In the genomic region with DNA sequence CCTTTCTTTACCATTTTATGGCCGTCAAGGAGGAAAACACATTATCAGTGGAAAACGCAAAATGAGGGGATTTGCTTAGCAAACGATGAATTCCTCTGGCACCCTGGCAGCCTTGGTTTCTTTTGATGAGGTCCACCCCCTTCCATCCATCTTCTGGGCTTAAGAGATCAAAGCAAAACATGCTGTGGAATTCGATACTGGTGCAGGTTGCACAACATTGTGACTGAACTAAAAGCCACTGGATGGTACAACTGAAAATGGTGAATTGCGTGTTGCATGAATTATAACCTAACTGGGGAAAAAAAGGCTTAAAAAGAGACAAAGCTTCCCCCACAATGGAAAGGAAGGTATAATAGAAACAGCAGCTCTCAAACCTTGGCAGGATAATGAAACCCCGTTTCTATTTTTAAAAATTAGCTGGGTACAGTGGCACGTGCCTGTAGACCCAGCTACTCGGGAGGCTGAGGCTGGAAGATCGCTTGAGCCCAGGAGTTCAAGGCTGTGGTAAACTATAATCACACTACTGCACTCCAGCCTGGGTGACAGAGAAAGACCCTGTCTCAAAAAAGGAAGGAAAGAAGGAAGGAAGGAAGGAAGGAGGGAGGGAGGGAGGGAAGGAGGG, we compare ENCODE assay signal across 22 cellular contexts. TPM values are rescaled to one million over a fixed set of nuclear protein-coding genes. Genes with fewer than 3 reads are reported as not detected.
DNase-seq lines count a peak whose midpoint lies in the region; ATAC-seq, FAIRE-seq and TF ChIP-seq lines count a peak whose summit lies in the region.
"Had no signal": no experiment of that assay in that cellular context is flagged by ENCODE, and none has a peak within 500 bp of the region (broad histone marks: within the 10 kb centered on the region; RNA-seq: fewer than 3 reads in every experiment).

No MANE protein-coding gene starts in this region.

- H3K4me1 ChIP-seq in HepG2 (ENCODE audit: insufficient read depth, low read length) (peaks cover 81% of the 10 kb centered on the region), right lobe of liver (no peaks in the 10 kb centered on the region)

- peak overlapping the region; percentile 62 for H3K9ac ChIP-seq in HepG2 (ENCODE audit: insufficient read depth, low read depth, low read length)

- H3K9me3 Mint-ChIP-seq in type B pancreatic cell: peaks cover 5% of the 10 kb centered on the region
- no peaks in the 10 kb centered on the region for H3K9me3 Mint-ChIP-seq in activated naive CD8-positive, alpha-beta T cell treated with anti-CD3 and anti-CD28 coated beads, Interleukin-2, amount 50 U/mL, for 24 hours
- H3K9me3 Mint-ChIP-seq in activated naive CD4-positive, alpha-beta T cell treated with anti-CD3 and anti-CD28 coated beads, Interleukin-2, amount 10 ng/mL, durations not matched to agents 7 days and 5 days: no peaks in the 10 kb centered on the region
- H3K9me3 Mint-ChIP-seq: activated CD4-positive, alpha-beta T cell treated with anti-CD3 and anti-CD28 coated beads, Interleukin-2, amount 10 ng/mL, durations not matched to agents 24 days and 14 days; neural crest cell had no signal

- H3K4me3 Mint-ChIP-seq in type B pancreatic cell: peak overlapping the region; percentile 69
- H3K4me3 Mint-ChIP-seq in activated naive CD8-positive, alpha-beta T cell treated with anti-CD3 and anti-CD28 coated beads, Interleukin-2, amount 50 U/mL, for 24 hours: no peak overlapping the region
- no peak overlapping the region for H3K4me3 Mint-ChIP-seq in activated naive CD4-positive, alpha-beta T cell treated with anti-CD3 and anti-CD28 coated beads, Interleukin-2, amount 10 ng/mL, durations not matched to agents 7 days and 5 days
- H3K4me3 Mint-ChIP-seq: activated CD4-positive, alpha-beta T cell treated with anti-CD3 and anti-CD28 coated beads, Interleukin-2, amount 10 ng/mL, durations not matched to agents 24 days and 14 days; neural crest cell had no signal

- H3K27ac ChIP-seq in HepG2 (ENCODE audit: extremely low read length, insufficient read depth, low read length): peak overlapping the region; percentile 88
- no peak overlapping the region for H3K27ac ChIP-seq in right lobe of liver
- H3K27ac ChIP-seq: suprapubic skin had no signal

- POLR2A ChIA-PET in HepG2 (lab: Yijun Ruan, JAX): interaction anchor here (0.8 to 2.1 kb wide), 9 partner anchors 8 to 50 kb away, joined by 3 to 12 read pairs (median 3); a partner anchor contains a TSS

- no peak for TF ChIP-seq POLR2A in HepG2 (IDR thresholded peaks at IDR 0.05; ENCODE audit: insufficient read depth in 1 of 2, low read depth in 2 of 2, low read length in 2 of 2)
- TF ChIP-seq POLR2A in right lobe of liver (IDR thresholded peaks at IDR 0.05): no peak

- peaks cover 2% of the 10 kb centered on the region for H3K36me3 Mint-ChIP-seq in type B pancreatic cell
- H3K36me3 Mint-ChIP-seq in activated naive CD8-positive, alpha-beta T cell treated with anti-CD3 and anti-CD28 coated beads, Interleukin-2, amount 50 U/mL, for 24 hours (ENCODE audit: low read depth): no peaks in the 10 kb centered on the region
- H3K36me3 Mint-ChIP-seq in activated naive CD4-positive, alpha-beta T cell treated with anti-CD3 and anti-CD28 coated beads, Interleukin-2, amount 10 ng/mL, durations not matched to agents 7 days and 5 days: no peaks in the 10 kb centered on the region

- TF ChIP-seq EP300 in HepG2 (IDR thresholded peaks at IDR 0.05; ENCODE audit: low read depth in 2 of 2, low read length in 2 of 2): peak in 1 of 2 experiments; percentile 92; a peak in 2 of 4 replicates
- TF ChIP-seq EP300 in HepG2 (CRISPR knock-in tag; IDR thresholded peaks at IDR 0.05; ENCODE audit: borderline replicate concordance): peak; percentile 78

- no peaks in the 10 kb centered on the region for H3K27me3 Mint-ChIP-seq in type B pancreatic cell
- H3K27me3 Mint-ChIP-seq in activated naive CD8-positive, alpha-beta T cell treated with anti-CD3 and anti-CD28 coated beads, Interleukin-2, amount 50 U/mL, for 24 hours: peaks cover 22% of the 10 kb centered on the region
- peaks cover 37% of the 10 kb centered on the region for H3K27me3 Mint-ChIP-seq in activated naive CD4-positive, alpha-beta T cell treated with anti-CD3 and anti-CD28 coated beads, Interleukin-2, amount 10 ng/mL, durations not matched to agents 7 days and 5 days

- TF ChIP-seq RAD21 in HepG2 (CRISPR knock-in tag; IDR thresholded peaks at IDR 0.05): no peak

- H3K9me3 ChIP-seq in HepG2 (ENCODE audit: low read length) (no peaks in the 10 kb centered on the region), right lobe of liver (no peaks in the 10 kb centered on the region)
- H3K9me3 ChIP-seq: MG63, suprapubic skin had no signal

- H3K27ac Mint-ChIP-seq in type B pancreatic cell: peak overlapping the region; percentile 92
- no peak overlapping the region for H3K27ac Mint-ChIP-seq in activated naive CD8-positive, alpha-beta T cell treated with anti-CD3 and anti-CD28 coated beads, Interleukin-2, amount 50 U/mL, for 24 hours
- no peak overlapping the region for H3K27ac Mint-ChIP-seq in activated naive CD4-positive, alpha-beta T cell treated with anti-CD3 and anti-CD28 coated beads, Interleukin-2, amount 10 ng/mL, durations not matched to agents 7 days and 5 days
- H3K27ac Mint-ChIP-seq: activated CD4-positive, alpha-beta T cell treated with anti-CD3 and anti-CD28 coated beads, Interleukin-2, amount 10 ng/mL, durations not matched to agents 24 days and 14 days had no signal

- no peaks in the 10 kb centered on the region for H3K79me2 ChIP-seq in HepG2 (ENCODE audit: insufficient read depth, low read length)

- TF ChIP-seq CTCF in HepG2 (CRISPR knock-in tag; IDR thresholded peaks at IDR 0.05): no peak
- TF ChIP-seq CTCF in right lobe of liver (IDR thresholded peaks at IDR 0.05): no peak
- no peak for TF ChIP-seq CTCF in type B pancreatic cell (conservative IDR thresholded peaks at IDR 0.05)

- H3K4me3 ChIP-seq in HepG2 (replicated peaks in 1 of 3; ENCODE audit: insufficient read depth in 1 of 3, low read depth in 2 of 3, low read length in 3 of 3) (peak overlapping the region; percentile 2 to 41 (median 41); a peak in 1 of 6 replicates), right lobe of liver (no peak overlapping the region)
- H3K4me3 ChIP-seq: MG63, suprapubic skin had no signal

- peak overlapping the region; percentile 89 for H3K4me2 ChIP-seq in HepG2 (ENCODE audit: low read depth, low read length)

- no TSS peak for BruUV-seq in HepG2 (replicated peaks; lab: Mats Ljungman, UMichigan)

- CTCF ChIA-PET in HepG2 (lab: Yijun Ruan, JAX; ENCODE audit: low intra/inter-chr PET ratio, low total read pairs): no interaction called here
- CTCF ChIA-PET in activated naive CD4-positive, alpha-beta T cell treated with anti-CD3 and anti-CD28 coated beads, Interleukin-2, amount 10 ng/mL, durations not matched to agents 7 days and 5 days (lab: Charles Lee): no interaction called here

- WGBS in HepG2 (ENCODE audit: low lambda C conversion rate): 4% methylated on average over 9 of the region's 9 CpGs
- WGBS in right lobe of liver (ENCODE audit: insufficient coverage, low coverage, low lambda C conversion rate, missing lambda C conversion rate): 24% methylated on average over 9 of the region's 9 CpGs

- no peaks in the 10 kb centered on the region for H4K20me1 ChIP-seq in HepG2 (ENCODE audit: insufficient read depth, low read length)

- intact Hi-C loops in HepG2 (cut with micrococcal nuclease; ENCODE audit: unreplicated experiment): loop anchor here (5.0 kb wide), 2 partner anchors 97 to 212 kb away; a partner anchor contains a TSS
- intact Hi-C loops in right lobe of liver (cut with DNase I): no loop called here
- intact Hi-C loops in left ventricle myocardium superior (cut with micrococcal nuclease): loop anchor here (10.0 kb wide), 1 partner anchor 390 kb away; no protein-coding TSS in a partner anchor

- FAIRE-seq in HepG2 (lab: Jason Lieb, UNC) (peak; percentile 90), urothelium cell line (lab: Jason Lieb, UNC) (no peak)

- DNase-seq in HepG2 (ENCODE audit: low spot score): peak; percentile 94
- no peak for DNase-seq in right lobe of liver
- DNase-seq in astrocyte of the hippocampus (ENCODE audit: low read depth, low spot score): peak; percentile 58
- DNase-seq in left ventricle myocardium superior: no peak
- no peak for DNase-seq in type B pancreatic cell (ENCODE audit: extremely low spot score, unreplicated experiment)
- DNase-seq in urothelium cell line (ENCODE audit: low spot score): no peak
- no peak for DNase-seq in activated naive CD8-positive, alpha-beta T cell treated with anti-CD3 and anti-CD28 coated beads, Interleukin-2, amount 50 U/mL, for 24 hours
- DNase-seq in activated naive CD4-positive, alpha-beta T cell treated with anti-CD3 and anti-CD28 coated beads, Interleukin-2, amount 10 ng/mL, durations not matched to agents 7 days and 5 days: no peak
- DNase-seq: activated CD4-positive, alpha-beta T cell treated with anti-CD3 and anti-CD28 coated beads, Interleukin-2, amount 10 ng/mL, durations not matched to agents 24 days and 14 days; activated CD8-positive, alpha-beta memory T cell treated with anti-CD3 and anti-CD28 coated beads, Interleukin-2, amount 50 U/mL, for 4 hours; activated effector memory CD4-positive, alpha-beta T cell treated with anti-CD3 and anti-CD28 coated beads, Interleukin-2, amount 50 U/mL, for 16 hours; amygdala; C1 segment of cervical spinal cord; cerebellar nuclear complex; effector CD8-positive, alpha-beta T cell; hippocampal formation; islet precursor cell; MG63; NCI-H1694; SW 1271 had no signal

- in situ Hi-C loops in HepG2 (cut with HindIII; ENCODE audit: extremely low pct_ligation_motif_present, low pct_unique_long_range_greater_than_20kb): loop anchor here (5.0 kb wide), 1 partner anchor 392 kb away; no protein-coding TSS in a partner anchor

- H3K36me3 ChIP-seq in HepG2 (replicated peaks in 1 of 2; ENCODE audit: control insufficient read depth in 1 of 2, insufficient read depth in 2 of 2, low read length in 2 of 2) (no peaks in the 10 kb centered on the region), right lobe of liver (no peaks in the 10 kb centered on the region)
- H3K36me3 ChIP-seq: MG63, suprapubic skin had no signal

- H3K4me1 Mint-ChIP-seq in type B pancreatic cell (ENCODE audit: unreplicated experiment): peaks cover 32% of the 10 kb centered on the region
- peaks cover under 1% of the 10 kb centered on the region for H3K4me1 Mint-ChIP-seq in activated naive CD8-positive, alpha-beta T cell treated with anti-CD3 and anti-CD28 coated beads, Interleukin-2, amount 50 U/mL, for 24 hours
- H3K4me1 Mint-ChIP-seq in activated naive CD4-positive, alpha-beta T cell treated with anti-CD3 and anti-CD28 coated beads, Interleukin-2, amount 10 ng/mL, durations not matched to agents 7 days and 5 days: peaks cover 13% of the 10 kb centered on the region

- H3K27me3 ChIP-seq in HepG2 (ENCODE audit: control insufficient read depth in 1 of 2, insufficient read depth in 2 of 2, low read length in 2 of 2): no peaks in the 10 kb centered on the region
- H3K27me3 ChIP-seq in right lobe of liver: no peaks in the 10 kb centered on the region
- H3K27me3 ChIP-seq: MG63, suprapubic skin had no signal

- no peak overlapping the region for H2AFZ ChIP-seq in HepG2 (ENCODE audit: low read length)

- peak; percentile 59 for ATAC-seq in HepG2
- no peak for ATAC-seq in right lobe of liver
- ATAC-seq in left ventricle myocardium superior: peak; percentile 77
- no peak for ATAC-seq in activated naive CD8-positive, alpha-beta T cell treated with anti-CD3 and anti-CD28 coated beads, Interleukin-2, amount 50 U/mL, for 24 hours

RNA-seq across cellular contexts. Expression of a gene that starts 29.1 kb away (rescaled TPM):
- 29.3 and 42.1 TPM in 2 replicates for total RNA-seq in HepG2 (2016; rRNA removed; fragmentation: Illumina TruSeq; extraction: Trizol)
- total RNA-seq in HepG2 (2016; cell fraction: cytosol; rRNA removed; fragmentation: Illumina TruSeq; extraction: Trizol; ENCODE audit: low read depth): 8.7 and 9.3 TPM in 2 replicates
- 33.2 and 42.9 TPM in 2 replicates for total RNA-seq in HepG2 (2016; cell fraction: insoluble cytoplasmic fraction; rRNA removed; fragmentation: Illumina TruSeq; extraction: Trizol)
- total RNA-seq in HepG2 (2016; cell fraction: membrane; rRNA removed; fragmentation: Illumina TruSeq; extraction: Trizol): 9.5 and 12.0 TPM in 2 replicates
- 34.9 and 35.8 TPM in 2 replicates for total RNA-seq in HepG2 (2016; cell fraction: nucleus; rRNA removed; fragmentation: Illumina TruSeq; extraction: Trizol)
- polyA plus RNA-seq in HepG2 (2011; rRNA removed): 139 and 185 TPM in 2 replicates
- 73.1 and 90.2 TPM in 2 replicates for polyA plus RNA-seq in HepG2 (2011; cell fraction: cytosol; rRNA removed)
- 364 and 373 TPM in 2 replicates for polyA plus RNA-seq in HepG2 (2011; cell fraction: nucleus; rRNA removed)
- polyA plus RNA-seq in HepG2 (2012): 85.0 and 141 TPM in 2 replicates
- polyA plus RNA-seq in HepG2 (2016; cell fraction: cytosol; fragmentation: Illumina TruSeq; extraction: Trizol; ENCODE audit: low read depth): 3.5 and 4.0 TPM in 2 replicates
- 37.9 and 40.2 TPM in 2 replicates for polyA plus RNA-seq in HepG2 (2016; cell fraction: insoluble cytoplasmic fraction; fragmentation: Illumina TruSeq; extraction: Trizol; ENCODE audit: low read depth)
- polyA plus RNA-seq in HepG2 (2016; cell fraction: membrane; fragmentation: Illumina TruSeq; extraction: Trizol; ENCODE audit: low read depth): 5.3 and 7.0 TPM in 2 replicates
- 40.4 and 41.7 TPM in 2 replicates for polyA plus RNA-seq in HepG2 (2016; cell fraction: nucleus; fragmentation: Illumina TruSeq; extraction: Trizol; ENCODE audit: insufficient read depth, low read depth)
- polyA minus RNA-seq in HepG2 (2011; rRNA and poly(A)+ RNA removed; ENCODE audit: low replicate concordance): 0.05 and 121 TPM in 2 replicates
- polyA minus RNA-seq in HepG2 (2011; cell fraction: cytosol; rRNA and poly(A)+ RNA removed): 79.2 and 81.2 TPM in 2 replicates
- 325 and 368 TPM in 2 replicates for polyA minus RNA-seq in HepG2 (2011; cell fraction: nucleus; rRNA and poly(A)+ RNA removed)
- 10 to 100 TPM; 30.4 to 69.3 (median 42.3) TPM for total RNA-seq in right lobe of liver
- total RNA-seq in left ventricle myocardium superior: 86.0 TPM
- total RNA-seq in type B pancreatic cell (ENCODE audit: low replicate concordance): 42.4 and 87.4 TPM in 2 replicates

Comparison
In these comparisons a context has a peak if more than half of its experiments do, and no peak if none do; other contexts are left out.
1. ATAC-seq: peak in HepG2 (single experiment) and left ventricle myocardium superior (single experiment); none in right lobe of liver (0 of 4) and activated naive CD8-positive, alpha-beta T cell treated with anti-CD3 and anti-CD28 coated beads, Interleukin-2, amount 50 U/mL, for 24 hours (single experiment).
2. DNase-seq: peak in HepG2 (single experiment) and astrocyte of the hippocampus (single experiment); none in right lobe of liver (0 of 3), left ventricle myocardium superior (single experiment), type B pancreatic cell (single experiment), urothelium cell line (single experiment), activated naive CD8-positive, alpha-beta T cell treated with anti-CD3 and anti-CD28 coated beads, Interleukin-2, amount 50 U/mL, for 24 hours (single experiment) and activated naive CD4-positive, alpha-beta T cell treated with anti-CD3 and anti-CD28 coated beads, Interleukin-2, amount 10 ng/mL, durations not matched to agents 7 days and 5 days (single experiment).
3. H3K4me3 ChIP-seq: peak in HepG2 (3 of 3); none in right lobe of liver (0 of 3).
4. intact Hi-C loops: an anchor here in HepG2 (5.0 kb wide) and left ventricle myocardium superior (10.0 kb wide); none called in right lobe of liver.